In the genomic region with DNA sequence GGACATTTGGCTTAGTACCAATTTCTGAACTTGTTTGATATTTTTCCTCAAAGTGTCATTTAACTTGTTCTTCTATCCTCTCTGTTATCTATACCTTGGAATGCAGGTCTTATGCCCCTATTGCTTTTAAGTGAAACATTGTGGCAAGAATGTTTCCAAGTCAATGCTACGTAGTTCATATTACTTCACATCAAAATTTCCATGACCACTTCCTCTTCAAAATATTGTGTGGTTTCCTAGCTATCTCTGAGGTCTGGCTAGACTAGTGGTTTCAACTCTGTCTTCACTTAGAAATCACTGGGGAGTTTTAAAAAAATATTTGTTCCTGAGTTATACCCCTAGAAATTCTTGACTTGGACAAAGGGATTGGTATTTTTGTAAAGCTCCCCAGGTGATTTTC, we compare ENCODE assay signal across 8 cellular contexts. TPM values are rescaled to one million over a fixed set of nuclear protein-coding genes. Genes with fewer than 3 reads are reported as not detected.
DNase-seq lines count a peak whose midpoint lies in the region; ATAC-seq and TF ChIP-seq lines count a peak whose summit lies in the region.

No MANE protein-coding gene starts in this region.

- H2AFZ ChIP-seq in MM.1S (ENCODE audit: low read length): no peak overlapping the region

- H3K9me3 Mint-ChIP-seq in activated CD4-positive, alpha-beta T cell treated with anti-CD3 and anti-CD28 coated beads, Interleukin-2, amount 10 ng/mL, durations not matched to agents 7 days and 5 days: peaks cover 21% of the 10 kb centered on the region
- H3K9me3 Mint-ChIP-seq in stimulated activated naive B cell treated with anti-CD40 and anti-IgM and Interleukin-4, amounts not matched to agents 10 μg/mL and 1 μg/mL and 100 μg/mL, for 72 hours: peaks cover 13 to 15% of the 10 kb centered on the region in 2 donors

- H3K27ac ChIP-seq in MM.1S (ENCODE audit: low read length): peak overlapping the region; percentile 74

- H3K9ac ChIP-seq in MM.1S (ENCODE audit: low read length): peak overlapping the region; percentile 10; the same call in 1 of the 2 replicates

- DNase-seq in activated CD4-positive, alpha-beta T cell treated with anti-CD3 and anti-CD28 coated beads, Interleukin-2, amount 10 ng/mL, durations not matched to agents 7 days and 5 days: peak; percentile 55
- no peak for DNase-seq in activated CD4-positive, alpha-beta T cell treated with anti-CD3 and anti-CD28 coated beads for 4 hours
- DNase-seq in MM.1S (peak; percentile 86), astrocyte of the spinal cord (ENCODE audit: low read depth, low spot score) (peak; percentile 4), NCI-H1436 treated with DMSO at 0.1 percent for 48 hours (lab: John Stamatoyannopoulos, UW) (no peak)
- DNase-seq in stimulated activated naive B cell treated with anti-CD40 and anti-IgM and Interleukin-4, amounts not matched to agents 10 μg/mL and 1 μg/mL and 100 μg/mL, for 72 hours: no peak

- no peak overlapping the region for H3K4me3 Mint-ChIP-seq in activated CD4-positive, alpha-beta T cell treated with anti-CD3 and anti-CD28 coated beads, Interleukin-2, amount 10 ng/mL, durations not matched to agents 7 days and 5 days
- peak overlapping the region; percentile 20 to 40 for H3K4me3 Mint-ChIP-seq in stimulated activated naive B cell treated with anti-CD40 and anti-IgM and Interleukin-4, amounts not matched to agents 10 μg/mL and 1 μg/mL and 100 μg/mL, for 72 hours

- CTCF ChIA-PET in activated CD4-positive, alpha-beta T cell treated with anti-CD3 and anti-CD28 coated beads, Interleukin-2, amount 10 ng/mL, durations not matched to agents 7 days and 5 days (lab: Charles Lee): interaction anchor here (1.1 to 1.2 kb wide), 2 partner anchors 20 to 25 kb away, joined by 4 to 9 read pairs; partner anchors contain the start of gene RASGEF1B

- H3K27me3 Mint-ChIP-seq in activated CD4-positive, alpha-beta T cell treated with anti-CD3 and anti-CD28 coated beads, Interleukin-2, amount 10 ng/mL, durations not matched to agents 7 days and 5 days: no peaks in the 10 kb centered on the region
- H3K27me3 Mint-ChIP-seq in stimulated activated naive B cell treated with anti-CD40 and anti-IgM and Interleukin-4, amounts not matched to agents 10 μg/mL and 1 μg/mL and 100 μg/mL, for 72 hours: no peaks in the 10 kb centered on the region

- peaks cover 26% of the 10 kb centered on the region for H3F3A ChIP-seq in MM.1S (ENCODE audit: insufficient read depth, low read length)

- H3K27ac Mint-ChIP-seq in activated CD4-positive, alpha-beta T cell treated with anti-CD3 and anti-CD28 coated beads, Interleukin-2, amount 10 ng/mL, durations not matched to agents 7 days and 5 days: peak overlapping the region; percentile 90
- peak overlapping the region; percentile 94 for H3K27ac Mint-ChIP-seq in stimulated activated naive B cell treated with anti-CD40 and anti-IgM and Interleukin-4, amounts not matched to agents 10 μg/mL and 1 μg/mL and 100 μg/mL, for 72 hours

- peaks cover 43% of the 10 kb centered on the region for H3K4me1 Mint-ChIP-seq in activated CD4-positive, alpha-beta T cell treated with anti-CD3 and anti-CD28 coated beads, Interleukin-2, amount 10 ng/mL, durations not matched to agents 7 days and 5 days
- peaks cover 28 to 55% of the 10 kb centered on the region in 2 donors for H3K4me1 Mint-ChIP-seq in stimulated activated naive B cell treated with anti-CD40 and anti-IgM and Interleukin-4, amounts not matched to agents 10 μg/mL and 1 μg/mL and 100 μg/mL, for 72 hours

- peaks cover 10% of the 10 kb centered on the region for H3K36me3 Mint-ChIP-seq in activated CD4-positive, alpha-beta T cell treated with anti-CD3 and anti-CD28 coated beads, Interleukin-2, amount 10 ng/mL, durations not matched to agents 7 days and 5 days (ENCODE audit: low read depth)
- H3K36me3 Mint-ChIP-seq in stimulated activated naive B cell treated with anti-CD40 and anti-IgM and Interleukin-4, amounts not matched to agents 10 μg/mL and 1 μg/mL and 100 μg/mL, for 72 hours: peaks cover 11 to 13% of the 10 kb centered on the region in 2 donors

- no peak for TF ChIP-seq CTCF in MM.1S (IDR thresholded peaks at IDR 0.05; ENCODE audit: low read length)
- TF ChIP-seq CTCF in astrocyte of the spinal cord (IDR thresholded peaks at IDR 0.05; ENCODE audit: low read depth, low read length): no peak

- no peaks in the 10 kb centered on the region for H3K79me2 ChIP-seq in MM.1S (ENCODE audit: low read length)

- H3K4me1 ChIP-seq in MM.1S (ENCODE audit: low read length): peaks cover 33% of the 10 kb centered on the region

- ATAC-seq in stimulated activated naive B cell treated with anti-CD40 and anti-IgM and Interleukin-4, amounts not matched to agents 10 μg/mL and 1 μg/mL and 100 μg/mL, for 72 hours (replicated peaks): peak; percentile 90 to 92
- ATAC-seq in GM18519 (IDR thresholded peaks at IDR 0.05; ENCODE audit: low FRiP score, unreplicated experiment): no peak
- ATAC-seq in HG02970 (IDR thresholded peaks at IDR 0.05; ENCODE audit: low FRiP score, unreplicated experiment): no peak

- H4K20me1 ChIP-seq in MM.1S (ENCODE audit: insufficient read depth, low read length): no peaks in the 10 kb centered on the region

- no peaks in the 10 kb centered on the region for H3K36me3 ChIP-seq in MM.1S (replicated peaks; ENCODE audit: insufficient read depth, low read length)

- no peak overlapping the region for H3K4me3 ChIP-seq in MM.1S (ENCODE audit: low read length)
- no peak overlapping the region for H3K4me3 ChIP-seq in astrocyte of the spinal cord (ENCODE audit: low read depth, low read length)

- H3K9me2 ChIP-seq in MM.1S (replicated peaks; ENCODE audit: insufficient read depth, low read length): no peaks in the 10 kb centered on the region

- H3K27me3 ChIP-seq in MM.1S (replicated peaks; ENCODE audit: insufficient read depth, low read length): no peaks in the 10 kb centered on the region

- in situ Hi-C loops in astrocyte of the spinal cord (cut with HindIII; ENCODE audit: low sequenced_read_pairs): no loop called here

- H3K9me3 ChIP-seq in MM.1S (replicated peaks; ENCODE audit: insufficient read depth, low read length): no peaks in the 10 kb centered on the region

- H3K4me2 ChIP-seq in MM.1S (ENCODE audit: low read depth, low read length): peak overlapping the region; percentile 26; the same call in 1 of the 2 replicates

- POLR2A ChIA-PET in activated CD4-positive, alpha-beta T cell treated with anti-CD3 and anti-CD28 coated beads, Interleukin-2, amount 10 ng/mL, durations not matched to agents 7 days and 5 days (lab: Charles Lee): interaction anchor here (0.7 kb wide), 1 partner anchor 21 kb away, joined by 3 read pairs; no protein-coding TSS in a partner anchor

RNA-seq across cellular contexts. Expression of gene RASGEF1B, which starts 20.2 kb away (rescaled TPM):
- total RNA-seq in activated CD4-positive, alpha-beta T cell treated with anti-CD3 and anti-CD28 coated beads, Interleukin-2, amount 10 ng/mL, durations not matched to agents 7 days and 5 days: 1 to 10 TPM; 2.7 TPM

Comparison
In these comparisons a context has a peak if more than half of its experiments do, and no peak if none do; other contexts are left out.
1. DNase-seq: peak in activated CD4-positive, alpha-beta T cell treated with anti-CD3 and anti-CD28 coated beads, Interleukin-2, amount 10 ng/mL, durations not matched to agents 7 days and 5 days (single experiment), MM.1S (single experiment) and astrocyte of the spinal cord (single experiment); none in activated CD4-positive, alpha-beta T cell treated with anti-CD3 and anti-CD28 coated beads for 4 hours (0 of 2), stimulated activated naive B cell treated with anti-CD40 and anti-IgM and Interleukin-4, amounts not matched to agents 10 μg/mL and 1 μg/mL and 100 μg/mL, for 72 hours (single experiment) and NCI-H1436 treated with DMSO at 0.1 percent for 48 hours (single experiment).
2. ATAC-seq: peak in stimulated activated naive B cell treated with anti-CD40 and anti-IgM and Interleukin-4, amounts not matched to agents 10 μg/mL and 1 μg/mL and 100 μg/mL, for 72 hours (2 of 2); none in GM18519 (single experiment) and HG02970 (single experiment).